8 cellular contexts compared by ENCODE assay signal in genomic region chr9:109401169-109401989, GRCh38.
DNase-seq lines count a peak whose midpoint lies in the region; ATAC-seq, FAIRE-seq and TF ChIP-seq lines count a peak whose summit lies in the region.

No MANE protein-coding gene starts in this region.

- DNase-seq in AG08395 (ENCODE audit: low spot score) = peak; percentile 52
- DNase-seq in GM06990 (ENCODE audit: extremely low read depth, insufficient read length) = no peak
- peak; percentile 80 for DNase-seq in NCI-H82 (lab: John Stamatoyannopoulos, UW)
- DNase-seq in T47D (ENCODE audit: low read depth in 1 of 2, low spot score in 1 of 2) = peak; percentile 67 to 87
- DNase-seq in HepG2 (ENCODE audit: low spot score) = peak; percentile 65
- DNase-seq in transverse colon = peak; percentile 59

- no peaks in the 10 kb centered on the region for H3K79me2 ChIP-seq in HepG2 (ENCODE audit: insufficient read depth, low read length)

- no peaks in the 10 kb centered on the region for H3K36me3 ChIP-seq in GM06990 (ENCODE audit: control insufficient read depth, insufficient read depth, low read length)
- peaks cover 11 to 44% of the 10 kb centered on the region in 2 experiments for H3K36me3 ChIP-seq in HepG2 (replicated peaks in 1 of 2; ENCODE audit: control insufficient read depth in 1 of 2, insufficient read depth in 2 of 2, low read length in 2 of 2)
- no peaks in the 10 kb centered on the region for H3K36me3 ChIP-seq in transverse colon

- no peaks in the 10 kb centered on the region for H4K20me1 ChIP-seq in HepG2 (ENCODE audit: insufficient read depth, low read length)

- no peak overlapping the region for H2AFZ ChIP-seq in HepG2 (ENCODE audit: low read length)

- ATAC-seq in HG03139 (IDR thresholded peaks at IDR 0.05; ENCODE audit: unreplicated experiment) (peak; percentile 43), HepG2 (peak; percentile 100), GM19328 (IDR thresholded peaks at IDR 0.05; ENCODE audit: unreplicated experiment) (no peak)

- POLR2A ChIA-PET in HepG2 (lab: Yijun Ruan, JAX) = no interaction called here

- H3K27ac ChIP-seq in HepG2 (ENCODE audit: extremely low read length, insufficient read depth, low read length) (no peak overlapping the region), transverse colon (no peak overlapping the region)

- 83% methylated on average over 10 of the region's 13 CpGs for WGBS in HepG2 (ENCODE audit: low lambda C conversion rate)
- 54 to 56% methylated on average over 7 to 13 of the region's 13 CpGs for WGBS in transverse colon (ENCODE audit: low coverage in 1 of 2), 2 donors

- H3K27me3 ChIP-seq in GM06990 (replicated peaks; ENCODE audit: control insufficient read depth, insufficient read depth, low read length) (no peaks in the 10 kb centered on the region), HepG2 (ENCODE audit: control insufficient read depth in 1 of 2, insufficient read depth in 2 of 2, low read length in 2 of 2) (no peaks in the 10 kb centered on the region), transverse colon (no peaks in the 10 kb centered on the region)

- H3K4me2 ChIP-seq in HepG2 (ENCODE audit: low read depth, low read length) = no peak overlapping the region

- in situ Hi-C loops in T47D (cut with HindIII; ENCODE audit: low pct_unique_long_range_greater_than_20kb, low sequenced_read_pairs) (no loop called here), HepG2 (cut with HindIII; ENCODE audit: extremely low pct_ligation_motif_present, low pct_unique_long_range_greater_than_20kb) (no loop called here), transverse colon (cut with MboI; ENCODE audit: low pct_ligation_motif_present in 1 of 4, low pct_unique_long_range_greater_than_20kb in 1 of 4, low sequenced_read_pairs in 3 of 4) (no loop called here)

- no peak overlapping the region for H3K9ac ChIP-seq in HepG2 (ENCODE audit: insufficient read depth, low read depth, low read length)

- intact Hi-C loops in HepG2 (cut with micrococcal nuclease; ENCODE audit: unreplicated experiment) = loop anchor here (1.0 to 2.0 kb wide), 4 partner anchors 81 to 219 kb away; partner anchors contain the start of gene EPB41L4B
- intact Hi-C loops in transverse colon (cut with DNase I; ENCODE audit: low total_unique reads) = no loop called here

- H3K9me3 ChIP-seq in HepG2 (ENCODE audit: low read length) = no peaks in the 10 kb centered on the region
- H3K9me3 ChIP-seq in transverse colon = no peaks in the 10 kb centered on the region

- TF ChIP-seq CTCF in GM06990 (IDR thresholded peaks at IDR 0.05; ENCODE audit: insufficient read depth, low read length, poor library complexity, severe bottlenecking) (peak; percentile 86), HepG2 (CRISPR knock-in tag; IDR thresholded peaks at IDR 0.05) (peak; percentile 86), transverse colon (IDR thresholded peaks at IDR 0.05) (peak; percentile 57 to 78 (median 65))

- FAIRE-seq in HepG2 (lab: Jason Lieb, UNC) = peak; percentile 92

- TF ChIP-seq EP300 in HepG2 (IDR thresholded peaks at IDR 0.05; ENCODE audit: low read depth in 2 of 2, low read length in 2 of 2) (no peak), HepG2 (CRISPR knock-in tag; IDR thresholded peaks at IDR 0.05; ENCODE audit: borderline replicate concordance) (no peak), transverse colon (IDR thresholded peaks at IDR 0.05; ENCODE audit: low read depth) (no peak)

- H3K4me1 ChIP-seq in HepG2 (ENCODE audit: insufficient read depth, low read length) = no peaks in the 10 kb centered on the region
- H3K4me1 ChIP-seq in transverse colon = no peaks in the 10 kb centered on the region

- no TSS peak for BruUV-seq in HepG2 (replicated peaks; lab: Mats Ljungman, UMichigan)

- TF ChIP-seq RAD21 in HepG2 (CRISPR knock-in tag; IDR thresholded peaks at IDR 0.05) = peak; percentile 70

- no peak overlapping the region for H3K4me3 ChIP-seq in GM06990 (replicated peaks; ENCODE audit: low read depth, low read length)
- H3K4me3 ChIP-seq in HepG2 (replicated peaks in 1 of 3; ENCODE audit: insufficient read depth in 1 of 3, low read depth in 2 of 3, low read length in 3 of 3) = no peak overlapping the region
- no peak overlapping the region for H3K4me3 ChIP-seq in transverse colon

- TF ChIP-seq POLR2A in HepG2 (IDR thresholded peaks at IDR 0.05; ENCODE audit: insufficient read depth in 1 of 2, low read depth in 2 of 2, low read length in 2 of 2) (no peak), transverse colon (IDR thresholded peaks at IDR 0.05) (no peak)

- CTCF ChIA-PET in HepG2 (lab: Yijun Ruan, JAX; ENCODE audit: low intra/inter-chr PET ratio, low total read pairs) = interaction anchor here (1.2 to 2.6 kb wide), 4 partner anchors 119 to 303 kb away, joined by 5 to 10 read pairs (median 8); no protein-coding TSS in a partner anchor

TF ChIP-seq in HepG2, 621 proteins besides CTCF, POLR2A, EP300 and RAD21 (continues in another document):
- TF ChIP-seq BATF2 (CRISPR knock-in tag; IDR thresholded peaks at IDR 0.05) = no peak
- 0 out of 2 replicates have a peak, but pooled peaks have one; percentile 22 for TF ChIP-seq ERF (CRISPR knock-in tag; IDR thresholded peaks at IDR 0.05)
- no peak for TF ChIP-seq RFXANK (CRISPR knock-in tag; IDR thresholded peaks at IDR 0.05)
- 0 out of 2 replicates have a peak, but pooled peaks have one; percentile 62 for TF ChIP-seq FOXO4 (CRISPR knock-in tag; conservative IDR thresholded peaks at IDR 0.05)
- TF ChIP-seq ZC3H13 (CRISPR knock-in tag; IDR thresholded peaks at IDR 0.05) = no peak
- peak; percentile 86 for TF ChIP-seq STAG1 (CRISPR knock-in tag; IDR thresholded peaks at IDR 0.05)
- peak; percentile 57 for TF ChIP-seq XRCC5 (optimal IDR thresholded peaks at IDR 0.05; ENCODE audit: low read length)
- no peak for TF ChIP-seq JUND (CRISPR knock-in tag; IDR thresholded peaks at IDR 0.05)
- no peak for TF ChIP-seq FIP1L1 (IDR thresholded peaks at IDR 0.05; ENCODE audit: borderline replicate concordance, insufficient read depth, low read depth, low read length)
- TF ChIP-seq MED1 (CRISPR knock-in tag; IDR thresholded peaks at IDR 0.05) = no peak
- 0 out of 2 replicates have a peak, but pooled peaks have one; percentile 37 for TF ChIP-seq ZNF605 (CRISPR knock-in tag; IDR thresholded peaks at IDR 0.05)
- TF ChIP-seq SMC3 (IDR thresholded peaks at IDR 0.05; ENCODE audit: low read length) = peak; percentile 85
- TF ChIP-seq ZNF354B (CRISPR knock-in tag; IDR thresholded peaks at IDR 0.05) = no peak
- TF ChIP-seq ZNF382 (CRISPR knock-in tag; IDR thresholded peaks at IDR 0.05; ENCODE audit: borderline replicate concordance) = no peak
- TF ChIP-seq SALL1 (CRISPR knock-in tag; IDR thresholded peaks at IDR 0.05) = 0 out of 2 replicates have a peak, but pooled peaks have one; percentile 22
- no peak for TF ChIP-seq GRHL1 (CRISPR knock-in tag; conservative IDR thresholded peaks at IDR 0.05)
- no peak for TF ChIP-seq ZNF7 (CRISPR knock-in tag; IDR thresholded peaks at IDR 0.05)
- TF ChIP-seq HMGXB4 (CRISPR knock-in tag; IDR thresholded peaks at IDR 0.05; ENCODE audit: borderline replicate concordance in 1 of 2, low read depth in 1 of 2) = 0 out of 4 replicates have a peak, but pooled peaks of 1 of the 2 experiments have one; percentile 26
- no peak for TF ChIP-seq KAT8 (CRISPR knock-in tag; IDR thresholded peaks at IDR 0.05)
- TF ChIP-seq FOSL2 (CRISPR knock-in tag; IDR thresholded peaks at IDR 0.05) = 0 out of 2 replicates have a peak, but pooled peaks have one; percentile 12
